Comparison of ENCODE assay signal across 10 cellular contexts in the genomic region with DNA sequence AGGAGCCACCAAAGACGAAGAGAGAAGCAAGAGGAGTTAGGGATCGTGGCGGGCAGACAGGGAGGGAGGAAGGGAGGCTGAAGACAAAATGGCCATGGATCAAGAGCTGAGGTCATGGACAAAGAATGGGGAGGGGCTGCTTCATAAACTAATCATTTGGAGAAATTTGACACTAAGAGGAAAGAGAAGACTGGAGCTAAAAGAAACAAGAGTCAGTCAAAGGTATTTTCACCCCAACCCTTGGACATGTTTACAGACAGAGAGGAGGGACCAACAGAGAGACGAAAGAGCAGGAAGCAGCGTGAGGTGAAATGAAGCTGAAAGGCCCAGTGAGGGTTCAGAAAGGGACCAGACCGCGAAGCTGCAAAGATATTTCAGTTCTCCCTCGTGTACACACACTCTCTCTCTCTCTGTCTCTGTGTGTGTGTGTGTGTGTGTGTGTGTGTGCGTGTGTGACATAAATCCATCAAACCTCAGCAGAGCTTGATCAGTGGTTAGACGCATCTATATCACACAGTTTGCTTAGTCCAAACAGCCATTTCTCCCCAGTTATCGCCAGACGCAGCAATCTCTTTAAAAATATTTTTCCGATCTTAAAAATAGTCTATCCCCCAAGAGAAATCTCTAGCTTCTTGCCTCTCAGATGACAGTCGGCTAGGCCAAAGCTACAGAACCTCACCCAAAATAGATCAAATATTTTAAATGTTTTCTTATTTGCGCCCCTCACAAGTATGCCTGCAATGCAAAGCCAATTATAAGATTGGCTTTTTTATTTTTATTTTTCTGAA. TPM values are rescaled to one million over a fixed set of nuclear protein-coding genes. Genes with fewer than 3 reads are reported as not detected.
DNase-seq lines count a peak whose midpoint lies in the region; ATAC-seq, FAIRE-seq and TF ChIP-seq lines count a peak whose summit lies in the region.
"Had no signal": no experiment of that assay in that cellular context is flagged by ENCODE, and none has a peak within 500 bp of the region (broad histone marks: within the 10 kb centered on the region; RNA-seq: fewer than 3 reads in every experiment).

No MANE protein-coding gene starts in this region.

- H3K4me3 Mint-ChIP-seq in neural progenitor cell (no peak overlapping the region), endothelial cell (ENCODE audit: unreplicated experiment) (no peak overlapping the region)
- H3K4me3 Mint-ChIP-seq in activated T-helper 2 cell treated with anti-CD3 and anti-CD28 coated beads, Interferon-gamma antibody, Interleukin-2, Interleukin-4, amounts not matched to agents 10 μg/mL and 5 μg/mL and 100 μg/mL, durations not matched to agents 14 hours and 24 hours and 36 hours (ENCODE audit: low read depth), result no peak overlapping the region

- H3K27me3 ChIP-seq in GM12878 (replicated peaks in 1 of 2; ENCODE audit: control insufficient read depth in 2 of 2, insufficient read depth in 2 of 2, low read length in 1 of 2) (no peaks in the 10 kb centered on the region), neural progenitor cell (no peaks in the 10 kb centered on the region)
- H3K27me3 ChIP-seq: neutrophil had no signal

- no peak for TF ChIP-seq RAD21 in GM12878 (IDR thresholded peaks at IDR 0.05; ENCODE audit: insufficient read depth, low read depth, low read length)

- peaks cover 4% of the 10 kb centered on the region for H3K4me1 Mint-ChIP-seq in neural progenitor cell
- H3K4me1 Mint-ChIP-seq in endothelial cell (ENCODE audit: unreplicated experiment), result peaks cover 2% of the 10 kb centered on the region
- H3K4me1 Mint-ChIP-seq in activated T-helper 2 cell treated with anti-CD3 and anti-CD28 coated beads, Interferon-gamma antibody, Interleukin-2, Interleukin-4, amounts not matched to agents 10 μg/mL and 5 μg/mL and 100 μg/mL, durations not matched to agents 14 hours and 24 hours and 36 hours (ENCODE audit: low read depth), result peaks cover 2% of the 10 kb centered on the region

- RAD21 ChIA-PET in GM12878 (lab: Charles Lee; ENCODE audit: unreplicated experiment), result interaction anchor here (0.9 to 1.6 kb wide), 6 partner anchors 9 to 404 kb away, joined by 3 to 6 read pairs (median 4); partner anchors contain the start of gene CYREN

- BruUV-seq in GM12878 (replicated peaks; lab: Mats Ljungman, UMichigan), result no TSS peak

- H3K27me3 Mint-ChIP-seq in neural progenitor cell (ENCODE audit: insufficient read depth, low read depth) (peaks cover 2% of the 10 kb centered on the region), endothelial cell (ENCODE audit: unreplicated experiment) (peaks cover 8% of the 10 kb centered on the region)
- no peaks in the 10 kb centered on the region for H3K27me3 Mint-ChIP-seq in activated T-helper 2 cell treated with anti-CD3 and anti-CD28 coated beads, Interferon-gamma antibody, Interleukin-2, Interleukin-4, amounts not matched to agents 10 μg/mL and 5 μg/mL and 100 μg/mL, durations not matched to agents 14 hours and 24 hours and 36 hours (ENCODE audit: low read depth)

- H3K9me3 ChIP-seq in GM12878 (replicated peaks; ENCODE audit: control insufficient read depth, insufficient read depth, low read length), result no peaks in the 10 kb centered on the region
- no peaks in the 10 kb centered on the region for H3K9me3 ChIP-seq in neural progenitor cell (ENCODE audit: low read depth)
- H3K9me3 ChIP-seq: neutrophil had no signal

- H3K36me3 Mint-ChIP-seq in neural progenitor cell (no peaks in the 10 kb centered on the region), endothelial cell (ENCODE audit: low read depth, unreplicated experiment) (no peaks in the 10 kb centered on the region)
- no peaks in the 10 kb centered on the region for H3K36me3 Mint-ChIP-seq in activated T-helper 2 cell treated with anti-CD3 and anti-CD28 coated beads, Interferon-gamma antibody, Interleukin-2, Interleukin-4, amounts not matched to agents 10 μg/mL and 5 μg/mL and 100 μg/mL, durations not matched to agents 14 hours and 24 hours and 36 hours (ENCODE audit: low read depth)

- TF ChIP-seq CTCF in GM12878 (IDR thresholded peaks at IDR 0.05 in 2 of 3, conservative IDR thresholded peaks at IDR 0.05 in 1 of 3; ENCODE audit: control insufficient read depth in 2 of 3, extremely low read depth in 1 of 3, insufficient read depth in 1 of 3, low read depth in 3 of 3, low read length in 3 of 3) (no peak), neural progenitor cell (IDR thresholded peaks at IDR 0.05) (no peak), endothelial cell (IDR thresholded peaks at IDR 0.05; ENCODE audit: unreplicated experiment) (no peak)

- intact Hi-C loops in GM12878 (cut with micrococcal nuclease; ENCODE audit: unreplicated experiment), result loop anchor here (5.0 kb wide), 1 partner anchor 40 kb away; no protein-coding TSS in a partner anchor
- intact Hi-C loops in activated T-helper 2 cell treated with anti-CD3 and anti-CD28 coated beads, Interferon-gamma antibody, Interleukin-2, Interleukin-4, amounts not matched to agents 10 μg/mL and 5 μg/mL and 100 μg/mL, durations not matched to agents 14 hours and 24 hours and 36 hours (cut with micrococcal nuclease), result no loop called here

- TF ChIP-seq POLR2A in GM12878 (IDR thresholded peaks at IDR 0.05; ENCODE audit: low read depth, low read length), result no peak

- H3K4me2 ChIP-seq in GM12878 (ENCODE audit: control insufficient read depth, insufficient read depth), result peak overlapping the region; percentile 6
- H3K4me2 ChIP-seq in neural progenitor cell, result no peak overlapping the region

- no peaks in the 10 kb centered on the region for H3K9me3 Mint-ChIP-seq in neural progenitor cell
- H3K9me3 Mint-ChIP-seq in endothelial cell (ENCODE audit: unreplicated experiment), result no peaks in the 10 kb centered on the region
- H3K9me3 Mint-ChIP-seq in activated T-helper 2 cell treated with anti-CD3 and anti-CD28 coated beads, Interferon-gamma antibody, Interleukin-2, Interleukin-4, amounts not matched to agents 10 μg/mL and 5 μg/mL and 100 μg/mL, durations not matched to agents 14 hours and 24 hours and 36 hours, result no peaks in the 10 kb centered on the region

- H4K20me1 ChIP-seq in GM12878 (ENCODE audit: control insufficient read depth, insufficient read depth), result no peaks in the 10 kb centered on the region
- H4K20me1 ChIP-seq in neural progenitor cell (ENCODE audit: low read depth), result no peaks in the 10 kb centered on the region

- SMC1A ChIA-PET in GM12878 (lab: Charles Lee; ENCODE audit: uncharacterized antibody, unreplicated experiment), result interaction anchor here (0.7 to 2.5 kb wide), 13 partner anchors 9 to 179 kb away, joined by 3 to 10 read pairs (median 4); no protein-coding TSS in a partner anchor

- peak; percentile 40 for DNase-seq in GM12878 (ENCODE audit: low read depth, low spot score)
- DNase-seq in renal cortical epithelial cell (ENCODE audit: low read depth), result peak; percentile 39
- DNase-seq in neural progenitor cell (ENCODE audit: low spot score), result no peak
- DNase-seq in endothelial cell (ENCODE audit: low spot score), result no peak
- no peak for DNase-seq in stimulated activated naive CD4-positive, alpha-beta T cell treated with Interleukin-2 at 50 U/mL for 16 hours (lab: John Stamatoyannopoulos, UW)
- DNase-seq in activated T-helper 2 cell treated with anti-CD3 and anti-CD28 coated beads, Interferon-gamma antibody, Interleukin-2, Interleukin-4, amounts not matched to agents 10 μg/mL and 5 μg/mL and 100 μg/mL, durations not matched to agents 14 hours and 24 hours and 36 hours (ENCODE audit: low spot score), result no peak
- DNase-seq: activated CD8-positive, alpha-beta memory T cell treated with anti-CD3 and anti-CD28 coated beads, Interleukin-2, amount 50 U/mL, for 48 hours had no signal

- H3K4me3 ChIP-seq in GM12878 (no peak overlapping the region), neural progenitor cell (no peak overlapping the region)

- H3K27ac ChIP-seq in GM12878 (ENCODE audit: control insufficient read depth, insufficient read depth) (no peak overlapping the region), neural progenitor cell (no peak overlapping the region)
- H3K27ac ChIP-seq: neutrophil had no signal

- H3F3A ChIP-seq in neural progenitor cell (ENCODE audit: low read depth), result no peaks in the 10 kb centered on the region

- in situ Hi-C loops in GM12878 (cut with MboI), result no loop called here

- peak; percentile 40 for ATAC-seq in GM18520 (IDR thresholded peaks at IDR 0.05; ENCODE audit: unreplicated experiment)
- peak; percentile 91 for ATAC-seq in HG02852 (IDR thresholded peaks at IDR 0.05; ENCODE audit: unreplicated experiment)
- peak; percentile 85 for ATAC-seq in GM12878

- no peak overlapping the region for H3K9ac ChIP-seq in GM12878 (ENCODE audit: control insufficient read depth, insufficient read depth, low read length)
- no peak overlapping the region for H3K9ac ChIP-seq in neural progenitor cell

- H3K27ac Mint-ChIP-seq in neural progenitor cell (no peak overlapping the region), endothelial cell (ENCODE audit: unreplicated experiment) (no peak overlapping the region)
- H3K27ac Mint-ChIP-seq in activated T-helper 2 cell treated with anti-CD3 and anti-CD28 coated beads, Interferon-gamma antibody, Interleukin-2, Interleukin-4, amounts not matched to agents 10 μg/mL and 5 μg/mL and 100 μg/mL, durations not matched to agents 14 hours and 24 hours and 36 hours, result no peak overlapping the region

- peak overlapping the region; percentile 74 for H2AFZ ChIP-seq in GM12878 (ENCODE audit: control insufficient read depth, low read depth, low read length)
- no peak overlapping the region for H2AFZ ChIP-seq in neural progenitor cell (replicated peaks)

- WGBS in GM12878 (ENCODE audit: insufficient coverage, insufficient replicate concordance, low lambda C conversion rate, missing lambda C conversion rate), result 25% methylated on average over 15 of the region's 15 CpGs

- H3K79me2 ChIP-seq in GM12878 (ENCODE audit: control insufficient read depth, insufficient read depth, low read length) (no peaks in the 10 kb centered on the region), neural progenitor cell (ENCODE audit: low read depth) (no peaks in the 10 kb centered on the region)

- no peak for TF ChIP-seq EP300 in GM12878 (IDR thresholded peaks at IDR 0.05; ENCODE audit: borderline replicate concordance in 1 of 2, control insufficient read depth in 1 of 2, low read depth in 2 of 2, low read length in 2 of 2)

- peak; percentile 85 for FAIRE-seq in GM12878 (lab: Jason Lieb, UNC)

- H3K4me1 ChIP-seq in GM12878 (ENCODE audit: control insufficient read depth, insufficient read depth, low read length) (peaks cover 8% of the 10 kb centered on the region), neural progenitor cell (no peaks in the 10 kb centered on the region)

- CTCF ChIA-PET in GM12878 (lab: Yijun Ruan, JAX), result interaction anchor here (0.7 to 3.9 kb wide), 8 partner anchors 11 to 839 kb away, joined by 3 to 23 read pairs (median 3); no protein-coding TSS in a partner anchor

- POLR2A ChIA-PET in GM12878 (lab: Charles Lee), result no interaction called here

- H3K36me3 ChIP-seq in GM12878 (ENCODE audit: control insufficient read depth in 2 of 2, insufficient read depth in 2 of 2, low read length in 1 of 2), result no peaks in the 10 kb centered on the region
- H3K36me3 ChIP-seq in neural progenitor cell, result no peaks in the 10 kb centered on the region
- H3K36me3 ChIP-seq: neutrophil had no signal

RNA-seq across cellular contexts. Expression of gene CALD1, which starts 12.5 kb away (rescaled TPM):
- total RNA-seq in GM12878 (2013; cell fraction: nucleolus; rRNA removed), result 0.75 TPM in 1 of 2 replicates, not detected in the other
- total RNA-seq in GM12878 (2014; rRNA removed) (0.23 and 0.65 TPM in 2 replicates), GM12878 (2014; rRNA removed; fragmentation: Illumina TruSeq; extraction: Trizol) (0.14 and 0.22 TPM in 2 replicates), GM12878 (2021) (0.54 and 0.74 TPM in 2 replicates), renal cortical epithelial cell (155 and 181 TPM in 2 replicates), neural progenitor cell (ENCODE audit: low replicate concordance) (90.2 and 118 TPM in 2 replicates), endothelial cell (ENCODE audit: unreplicated experiment) (230 TPM)
- 0.08 TPM for polyA plus RNA-seq in GM12878 (2011; ENCODE audit: low read depth)
- polyA plus RNA-seq in GM12878 (2011; rRNA removed) (0.75 and 1.3 TPM in 2 replicates), GM12878 (2014; fragmentation: Illumina TruSeq; extraction: Trizol) (0.09 and 0.10 TPM in 2 replicates), GM12878 (2014; fragmentation: Nextera tagmentation; extraction: Ambion mirVana) (under 1 TPM; 0.03 to 0.04 TPM), GM12878 (2014; rRNA removed) (0.17 and 0.19 TPM in 2 replicates), GM12878 (2016; fragmentation: Nextera tagmentation; extraction: Ambion mirVana) (under 1 TPM; 0.40 to 0.69 TPM)
- polyA plus RNA-seq in GM12878 (2011; cell fraction: cytosol; rRNA removed), result 0.36 and 0.42 TPM in 2 replicates
- polyA plus RNA-seq in GM12878 (2011; cell fraction: nucleus; rRNA removed), result 0.44 and 0.67 TPM in 2 replicates
- 0.11 and 0.22 TPM in 2 replicates for polyA plus RNA-seq in GM12878 (2012)
- polyA minus RNA-seq in GM12878 (2011; rRNA and poly(A)+ RNA removed), result 0.15 and 0.31 TPM in 2 replicates
- polyA minus RNA-seq in GM12878 (2011; cell fraction: cytosol; rRNA and poly(A)+ RNA removed), result 0.52 TPM in 1 of 2 replicates, not detected in the other
- polyA minus RNA-seq in GM12878 (2011; cell fraction: nucleus; rRNA and poly(A)+ RNA removed), result 0.24 and 0.29 TPM in 2 replicates
- total RNA-seq in activated T-helper 2 cell treated with anti-CD3 and anti-CD28 coated beads, Interferon-gamma antibody, Interleukin-2, Interleukin-4, amounts not matched to agents 10 μg/mL and 5 μg/mL and 100 μg/mL, durations not matched to agents 14 hours and 24 hours and 36 hours, result 10.1 and 11.3 TPM in 2 replicates

Comparison
In these comparisons a context has a peak if more than half of its experiments do, and no peak if none do; other contexts are left out.
1. ATAC-seq: peak in every context shown above with its lines; median percentile 91 in HG02852; 85 in GM12878; 40 in GM18520.
2. DNase-seq: peak in GM12878 (single experiment) and renal cortical epithelial cell (single experiment); none in neural progenitor cell (single experiment), endothelial cell (single experiment), stimulated activated naive CD4-positive, alpha-beta T cell treated with Interleukin-2 at 50 U/mL for 16 hours (single experiment) and activated T-helper 2 cell treated with anti-CD3 and anti-CD28 coated beads, Interferon-gamma antibody, Interleukin-2, Interleukin-4, amounts not matched to agents 10 μg/mL and 5 μg/mL and 100 μg/mL, durations not matched to agents 14 hours and 24 hours and 36 hours (single experiment).